ENCODE assay signal across 14 cellular contexts in genomic region chr5:115579747-115580173, GRCh38. TPM values are rescaled to one million over a fixed set of nuclear protein-coding genes. Genes with fewer than 3 reads are reported as not detected.
DNase-seq lines count a peak whose midpoint lies in the region; ATAC-seq and TF ChIP-seq lines count a peak whose summit lies in the region.
"Had no signal": no experiment of that assay in that cellular context is flagged by ENCODE, and none has a peak within 500 bp of the region (broad histone marks: within the 10 kb centered on the region; RNA-seq: fewer than 3 reads in every experiment).

No MANE protein-coding gene starts in this region.

- no peak for TF ChIP-seq CTCF in epithelial cell of esophagus (IDR thresholded peaks at IDR 0.05; ENCODE audit: insufficient read depth, low read depth, low read length, missing control alignments)
- TF ChIP-seq CTCF in endothelial cell (IDR thresholded peaks at IDR 0.05; ENCODE audit: unreplicated experiment), result no peak

- H3K27me3 Mint-ChIP-seq in endothelial cell (ENCODE audit: unreplicated experiment), result no peaks in the 10 kb centered on the region

- no peak overlapping the region for H3K4me3 ChIP-seq in epithelial cell of esophagus (ENCODE audit: low read length)
- H3K4me3 ChIP-seq: prostate gland had no signal

- H3K9me3 Mint-ChIP-seq in endothelial cell (ENCODE audit: unreplicated experiment), result no peaks in the 10 kb centered on the region
- H3K9me3 Mint-ChIP-seq: activated T-helper 2 cell treated with anti-CD3 and anti-CD28 coated beads, Interferon-gamma antibody, Interleukin-2, Interleukin-4, amounts not matched to agents 10 μg/mL and 5 μg/mL and 100 μg/mL, durations not matched to agents 14 hours and 24 hours and 36 hours; immature natural killer cell; T-helper 1 cell treated with Interleukin-12 subunit alpha and Interleukin-12 subunit beta and Interleukin-4 antibody, amounts not matched to agents 30 μg/mL and 1 μg/mL, for 36 hours had no signal

- H3K4me3 Mint-ChIP-seq in endothelial cell (ENCODE audit: unreplicated experiment), result no peak overlapping the region
- H3K4me3 Mint-ChIP-seq: immature natural killer cell; T-helper 1 cell treated with Interleukin-12 subunit alpha and Interleukin-12 subunit beta and Interleukin-4 antibody, amounts not matched to agents 30 μg/mL and 1 μg/mL, for 36 hours had no signal

- intact Hi-C loops in sciatic nerve (cut with DNase I), result loop anchor here (10.0 kb wide), 1 partner anchor 275 kb away; no protein-coding TSS in a partner anchor

- no peaks in the 10 kb centered on the region for H3K36me3 Mint-ChIP-seq in endothelial cell (ENCODE audit: low read depth, unreplicated experiment)

- DNase-seq in epithelial cell of esophagus (ENCODE audit: low read depth) (peak; percentile 57), sciatic nerve (ENCODE audit: low spot score) (no peak), endothelial cell (ENCODE audit: low spot score) (no peak), NCI-H2081 treated with DMSO at 0.1 percent for 48 hours (lab: John Stamatoyannopoulos, UW) (no peak)
- DNase-seq in activated naive CD4-positive, alpha-beta T cell treated with Interleukin-2 at 50 U/mL for 16 hours, result no peak
- DNase-seq: DMS53; effector CD4-positive, alpha-beta T cell; immature natural killer cell had no signal

- peaks cover 7% of the 10 kb centered on the region for H3K4me1 Mint-ChIP-seq in endothelial cell (ENCODE audit: unreplicated experiment)
- H3K4me1 Mint-ChIP-seq: immature natural killer cell had no signal

- ATAC-seq in GM18502 (IDR thresholded peaks at IDR 0.05; ENCODE audit: poor library complexity, unreplicated experiment) (peak; percentile 60), GM21528 (IDR thresholded peaks at IDR 0.05; ENCODE audit: low FRiP score, unreplicated experiment) (peak; percentile 60), HG03175 (IDR thresholded peaks at IDR 0.05; ENCODE audit: unreplicated experiment) (peak; percentile 75), sciatic nerve (no peak)

- no peak overlapping the region for H3K27ac Mint-ChIP-seq in endothelial cell (ENCODE audit: unreplicated experiment)
- H3K27ac Mint-ChIP-seq: activated T-helper 2 cell treated with anti-CD3 and anti-CD28 coated beads, Interferon-gamma antibody, Interleukin-2, Interleukin-4, amounts not matched to agents 10 μg/mL and 5 μg/mL and 100 μg/mL, durations not matched to agents 14 hours and 24 hours and 36 hours; immature natural killer cell; T-helper 1 cell treated with Interleukin-12 subunit alpha and Interleukin-12 subunit beta and Interleukin-4 antibody, amounts not matched to agents 30 μg/mL and 1 μg/mL, for 36 hours had no signal

RNA-seq across cellular contexts. Expression of gene TICAM2, which starts 22.5 kb away (rescaled TPM):
- total RNA-seq in sciatic nerve (5.9 TPM), endothelial cell (ENCODE audit: unreplicated experiment) (1.9 TPM)
- total RNA-seq: activated T-helper 2 cell treated with anti-CD3 and anti-CD28 coated beads, Interferon-gamma antibody, Interleukin-2, Interleukin-4, amounts not matched to agents 10 μg/mL and 5 μg/mL and 100 μg/mL, durations not matched to agents 14 hours and 24 hours and 36 hours had no signal

RNA-seq across cellular contexts. Expression of gene FEM1C, which starts 35.2 kb away (rescaled TPM):
- total RNA-seq in sciatic nerve, result 20.7 TPM
- total RNA-seq in endothelial cell (ENCODE audit: unreplicated experiment), result 16.8 TPM

RNA-seq across cellular contexts. Expression of gene TMED7, which starts 46.1 kb away (rescaled TPM):
- total RNA-seq in sciatic nerve (72.5 TPM), endothelial cell (ENCODE audit: unreplicated experiment) (89.9 TPM)
